ENCODE assay signal across 18 cellular contexts in genomic region chr18:79527656-79528055, GRCh38.
DNase-seq lines count a peak whose midpoint lies in the region; ATAC-seq and TF ChIP-seq lines count a peak whose summit lies in the region.
"Had no signal": no experiment of that assay in that cellular context is flagged by ENCODE, and none has a peak within 500 bp of the region (broad histone marks: within the 10 kb centered on the region; RNA-seq: fewer than 3 reads in every experiment).

No MANE protein-coding gene starts in this region.

- no peak for TF ChIP-seq CTCF in CD4-positive, alpha-beta T cell (IDR thresholded peaks at IDR 0.05)
- peak; percentile 25; the same call in 1 of the 2 replicates for TF ChIP-seq CTCF in Loucy (conservative IDR thresholded peaks at IDR 0.05; ENCODE audit: low read length)
- TF ChIP-seq CTCF in chondrocyte (IDR thresholded peaks at IDR 0.05), result no peak

- H3K4me1 Mint-ChIP-seq in CD4-positive, alpha-beta T cell (ENCODE audit: low read depth), result peaks cover 51% of the 10 kb centered on the region
- peaks cover 20% of the 10 kb centered on the region for H3K4me1 Mint-ChIP-seq in chondrocyte (ENCODE audit: low read depth)

- no peaks in the 10 kb centered on the region for H3K9me3 ChIP-seq in CD4-positive, alpha-beta T cell (ENCODE audit: control insufficient read depth, low read length)
- H3K9me3 ChIP-seq in Loucy (ENCODE audit: insufficient read depth, low read depth, low read length), result no peaks in the 10 kb centered on the region
- H3K9me3 ChIP-seq: pancreas, SJCRH30 had no signal

- peaks cover 8% of the 10 kb centered on the region; the same call in 1 of the 2 replicates for H3F3A ChIP-seq in Loucy (ENCODE audit: low read depth)

- no peaks in the 10 kb centered on the region for H3K79me2 ChIP-seq in Loucy (ENCODE audit: insufficient read depth, low read length)

- H3K9ac ChIP-seq in Loucy (ENCODE audit: low read depth, low read length, poor library complexity, severe bottlenecking), result no peak overlapping the region

- no peak overlapping the region for H2AFZ ChIP-seq in Loucy (ENCODE audit: low read length)

- no peak overlapping the region for H3K4me3 Mint-ChIP-seq in CD4-positive, alpha-beta T cell
- no peak overlapping the region for H3K4me3 Mint-ChIP-seq in chondrocyte (ENCODE audit: unreplicated experiment)
- H3K4me3 Mint-ChIP-seq: natural killer cell treated with Interleukin-12 subunit alpha and Interleukin-12 subunit beta and Interleukin-15 and Interleukin-18, amount 100 ng/mL, for 72 hours had no signal

- H3K27ac ChIP-seq in CD4-positive, alpha-beta T cell (ENCODE audit: low read depth, low read length), result no peak overlapping the region
- H3K27ac ChIP-seq: pancreas, SJCRH30 had no signal

- intact Hi-C loops in CD4-positive, alpha-beta T cell (cut with DNase I, micrococcal nuclease), result loop anchor here (1.0 to 10.0 kb wide), 6 partner anchors 70 to 437 kb away; partner anchors contain the start of genes HSBP1L1 (in 1 of the 2) and NFATC1 (in 1 of the 2)

- no peak overlapping the region for H3K4me3 ChIP-seq in Loucy (ENCODE audit: low read length, poor library complexity, severe bottlenecking)
- H3K4me3 ChIP-seq: pancreas, SJCRH30 had no signal

- CTCF ChIA-PET in CD4-positive, alpha-beta T cell (lab: Charles Lee), result interaction anchor here (0.9 to 3.5 kb wide), 2 partner anchors 131 to 146 kb away, joined by 3 to 14 read pairs; no protein-coding TSS in a partner anchor

- POLR2A ChIA-PET in CD4-positive, alpha-beta T cell (lab: Charles Lee), result no interaction called here

- no peaks in the 10 kb centered on the region for H4K20me1 ChIP-seq in Loucy (ENCODE audit: insufficient read depth, low read length, poor library complexity, severe bottlenecking)

- H3K27ac Mint-ChIP-seq in CD4-positive, alpha-beta T cell, result peak overlapping the region; percentile 57
- H3K27ac Mint-ChIP-seq in chondrocyte (ENCODE audit: unreplicated experiment), result no peak overlapping the region
- H3K27ac Mint-ChIP-seq: activated T-helper 2 cell treated with anti-CD3 and anti-CD28 coated beads, Interferon-gamma antibody, Interleukin-2, Interleukin-4, amounts not matched to agents 10 μg/mL and 5 μg/mL and 100 μg/mL, durations not matched to agents 14 hours and 24 hours and 36 hours; natural killer cell treated with Interleukin-12 subunit alpha and Interleukin-12 subunit beta and Interleukin-15 and Interleukin-18, amount 100 ng/mL, for 72 hours had no signal

- no peaks in the 10 kb centered on the region for H3K9me2 ChIP-seq in Loucy (replicated peaks; ENCODE audit: low read depth, low read length)

- H3K4me1 ChIP-seq in Loucy (ENCODE audit: insufficient read depth, low read length, poor library complexity, severe bottlenecking), result peaks cover 32% of the 10 kb centered on the region
- H3K4me1 ChIP-seq: pancreas, SJCRH30 had no signal

- peaks cover 6% of the 10 kb centered on the region; the same call in 1 of the 2 replicates for H3K36me3 ChIP-seq in Loucy (ENCODE audit: insufficient read depth, low read length)
- H3K36me3 ChIP-seq: pancreas, SJCRH30 had no signal

- no peak overlapping the region for H3K4me2 ChIP-seq in Loucy (ENCODE audit: low read depth, low read length, poor library complexity, severe bottlenecking)

- H3K27me3 ChIP-seq in CD4-positive, alpha-beta T cell (ENCODE audit: control insufficient read depth, insufficient read depth, low read length), result no peaks in the 10 kb centered on the region
- no peaks in the 10 kb centered on the region for H3K27me3 ChIP-seq in Loucy (ENCODE audit: insufficient read depth, low read length, poor library complexity, severe bottlenecking)
- H3K27me3 ChIP-seq: pancreas, SJCRH30 had no signal

- DNase-seq in CD4-positive, alpha-beta T cell, result peak in 1 of 10 experiments; percentile 29
- DNase-seq in chondrocyte (ENCODE audit: low spot score) (peak; percentile 59), NOMO-1 treated with DMSO at 0.1 percent for 48 hours (lab: John Stamatoyannopoulos, UW; ENCODE audit: unreplicated experiment) (no peak), H4 (ENCODE audit: low spot score) (no peak), NCI-H2171 (lab: John Stamatoyannopoulos, UW) (no peak)
- DNase-seq in stimulated activated CD8-positive, alpha-beta memory T cell treated with anti-CD3 and anti-CD28 coated beads, Interleukin-4, amount 100 ng/mL, for 48 hours, result peak; percentile 22
- DNase-seq: activated CD4-positive, alpha-beta T cell treated with anti-CD3 and anti-CD28 coated beads for 4 hours; amniotic stem cell; DMS153; GF-D8; Karpas-422; NCI-H1930; NCI-H2227 treated with DMSO at 0.1 percent for 48 hours; SJCRH30 had no signal

- no peak for ATAC-seq in CD4-positive, alpha-beta T cell (ENCODE audit: poor library complexity)
- ATAC-seq: natural killer cell treated with Interleukin-12 subunit alpha and Interleukin-12 subunit beta and Interleukin-15 and Interleukin-18, amount 100 ng/mL, for 72 hours; pancreas had no signal

- peaks cover 32% of the 10 kb centered on the region for H3K36me3 Mint-ChIP-seq in CD4-positive, alpha-beta T cell (ENCODE audit: low read depth)
- peaks cover 5% of the 10 kb centered on the region for H3K36me3 Mint-ChIP-seq in chondrocyte (ENCODE audit: low read depth)
- H3K36me3 Mint-ChIP-seq: natural killer cell treated with Interleukin-12 subunit alpha and Interleukin-12 subunit beta and Interleukin-15 and Interleukin-18, amount 100 ng/mL, for 72 hours had no signal

- no peaks in the 10 kb centered on the region for H3K27me3 Mint-ChIP-seq in CD4-positive, alpha-beta T cell
- peaks cover 16% of the 10 kb centered on the region for H3K27me3 Mint-ChIP-seq in chondrocyte (ENCODE audit: low read depth)

- H3K9me3 Mint-ChIP-seq in CD4-positive, alpha-beta T cell, result no peaks in the 10 kb centered on the region
- no peaks in the 10 kb centered on the region for H3K9me3 Mint-ChIP-seq in chondrocyte (ENCODE audit: low read depth)
- H3K9me3 Mint-ChIP-seq: activated T-helper 2 cell treated with anti-CD3 and anti-CD28 coated beads, Interferon-gamma antibody, Interleukin-2, Interleukin-4, amounts not matched to agents 10 μg/mL and 5 μg/mL and 100 μg/mL, durations not matched to agents 14 hours and 24 hours and 36 hours; natural killer cell treated with Interleukin-12 subunit alpha and Interleukin-12 subunit beta and Interleukin-15 and Interleukin-18, amount 100 ng/mL, for 72 hours had no signal

Comparison
In these comparisons a context has a peak if more than half of its experiments do, and no peak if none do; other contexts are left out.
1. DNase-seq: peak in chondrocyte (single experiment) and stimulated activated CD8-positive, alpha-beta memory T cell treated with anti-CD3 and anti-CD28 coated beads, Interleukin-4, amount 100 ng/mL, for 48 hours (single experiment); none in NOMO-1 treated with DMSO at 0.1 percent for 48 hours (single experiment), H4 (single experiment) and NCI-H2171 (single experiment).